In the genomic region with DNA sequence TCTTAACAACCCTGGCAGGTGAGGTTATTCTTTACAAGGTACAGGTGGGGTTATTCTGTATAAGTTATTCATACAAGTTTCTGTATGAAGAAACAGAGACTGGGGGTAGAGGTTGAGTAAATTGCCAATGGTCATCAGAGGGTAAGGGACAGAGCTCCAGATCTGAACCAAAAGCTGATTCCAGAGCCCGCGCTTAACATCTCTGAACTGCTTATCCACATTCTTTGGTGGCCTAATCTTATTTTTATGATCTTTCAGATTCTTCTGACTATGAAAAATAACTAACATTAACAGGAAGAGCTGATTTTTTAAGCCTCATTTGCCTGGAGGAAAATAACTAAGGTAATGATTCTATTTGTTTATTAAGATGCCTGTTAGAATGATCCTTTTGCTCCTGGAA, we compare ENCODE assay signal across 11 cellular contexts.
"Had no signal": no experiment of that assay in that cellular context is flagged by ENCODE, and none has a peak within 500 bp of the region (broad histone marks: within the 10 kb centered on the region; RNA-seq: fewer than 3 reads in every experiment).

No MANE protein-coding gene starts in this region.

- H3K9me3 ChIP-seq: HAP-1 had no signal

- H3K9ac ChIP-seq: GM23248 had no signal

- H3K36me3 ChIP-seq: HAP-1 had no signal

- H2AFZ ChIP-seq: GM23248 had no signal

- DNase-seq: GM23248, GOT3, H7, H9, HCEC 1CT, HFFc6 had no signal

- H3K4me2 ChIP-seq: GM23338 had no signal

- ATAC-seq: GM23338, HCT116 had no signal

- FAIRE-seq: H1, H54 had no signal

- H3K4me1 ChIP-seq: HAP-1 had no signal

- H3K4me3 ChIP-seq: GM23248, GM23338, HAP-1 had no signal

- H3K27ac ChIP-seq: GM23248 had no signal
